24 cellular contexts compared by ENCODE assay signal in the genomic region with DNA sequence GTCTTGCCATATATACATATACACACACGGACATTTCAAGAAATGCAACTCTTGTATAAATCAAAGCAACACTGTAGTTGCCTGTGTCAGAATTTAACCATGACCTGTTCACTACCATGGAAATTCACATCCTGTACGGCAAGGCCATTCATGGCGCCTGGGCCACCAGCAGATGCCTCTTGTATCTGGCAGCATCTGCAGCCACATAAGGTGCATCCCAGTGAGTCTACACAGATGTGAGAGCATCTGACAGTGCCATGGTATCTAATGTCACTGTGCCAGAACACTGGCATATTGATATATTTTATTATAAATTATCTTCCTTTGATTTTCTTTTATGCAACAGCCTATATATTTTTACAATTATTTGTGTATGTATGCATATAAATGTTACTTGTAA. TPM values are rescaled to one million over a fixed set of nuclear protein-coding genes. Genes with fewer than 3 reads are reported as not detected.
"Had no signal": no experiment of that assay in that cellular context is flagged by ENCODE, and none has a peak within 500 bp of the region (broad histone marks: within the 10 kb centered on the region; RNA-seq: fewer than 3 reads in every experiment).

No MANE protein-coding gene starts in this region.

- H3K27me3 ChIP-seq: tibial nerve, vagina had no signal

- H3K9me3 ChIP-seq: tibial nerve, vagina had no signal

- ATAC-seq: activated CD4-positive, CD25-positive, alpha-beta regulatory T cell treated with anti-CD3 and anti-CD28 coated beads, Interleukin-2, amount 50 U/mL, for 24 hours; activated naive CD8-positive, alpha-beta T cell treated with anti-CD3 and anti-CD28 coated beads, Interleukin-2, amount 50 U/mL, for 24 hours; sciatic nerve; stimulated activated naive B cell treated with anti-CD40 and anti-IgM and Interleukin-4, amounts not matched to agents 10 μg/mL and 1 μg/mL and 100 μg/mL, for 72 hours had no signal

- H3K4me3 ChIP-seq: tibial nerve, vagina had no signal

- H3K36me3 ChIP-seq: tibial nerve, vagina had no signal

- H3K27ac ChIP-seq: vagina, VCaP had no signal

- DNase-seq: activated CD4-positive, alpha-beta memory T cell treated with anti-CD3 and anti-CD28 coated beads, Interleukin-2, amount 10 ng/mL, durations not matched to agents 7 days and 5 days; activated CD4-positive, alpha-beta T cell treated with anti-CD3 and anti-CD28 coated beads, Interleukin-2, amount 10 ng/mL, durations not matched to agents 24 days and 14 days; activated gamma-delta T cell; activated naive CD4-positive, alpha-beta T cell treated with anti-CD3 and anti-CD28 coated beads, Interleukin-2, amount 50 U/mL, for 16 hours; activated naive CD8-positive, alpha-beta T cell treated with anti-CD3 and anti-CD28 coated beads, Interleukin-2, amount 50 U/mL, for 24 hours; anterior cingulate cortex; dermis blood vessel endothelial cell; effector CD8-positive, alpha-beta T cell; erythroblast; foreskin melanocyte; hypothalamus; nephron progenitor cell; stimulated activated CD4-positive, alpha-beta T cell treated with anti-CD3 and anti-CD28 coated beads, Interleukin-2, amount 100 ng/mL, for 48 hours; stimulated activated CD8-positive, alpha-beta memory T cell treated with anti-CD3 and anti-CD28 coated beads, Interleukin-4, amount 100 ng/mL, for 48 hours; stimulated activated naive B cell treated with anti-CD40 and anti-IgM and Interleukin-4, amounts not matched to agents 10 μg/mL and 1 μg/mL and 100 μg/mL, for 72 hours; substantia nigra; SW 1271; T-helper 2 cell had no signal

RNA-seq across cellular contexts. Expression of a gene that starts 25.1 kb away (rescaled TPM):
- total RNA-seq: activated CD4-positive, alpha-beta memory T cell treated with anti-CD3 and anti-CD28 coated beads, Interleukin-2, amount 10 ng/mL, durations not matched to agents 7 days and 5 days; activated CD4-positive, alpha-beta T cell treated with anti-CD3 and anti-CD28 coated beads, Interleukin-2, amount 10 ng/mL, durations not matched to agents 24 days and 14 days; activated T-helper 1 cell treated with anti-CD3 and anti-CD28 coated beads, Interleukin-12 subunit alpha, Interleukin-12 subunit beta, Interleukin-2, Interleukin-4 antibody, amounts not matched to agents 30 ng/mL and 10 ng/mL and 1 ng/mL, durations not matched to agents 14 hours and 24 hours and 36 hours had no signal
